10 cellular contexts compared by ENCODE assay signal in genomic region chr6:29602564-29603361, GRCh38. TPM values are rescaled to one million over a fixed set of nuclear protein-coding genes. Genes with fewer than 3 reads are reported as not detected.
DNase-seq lines count a peak whose midpoint lies in the region; TF ChIP-seq lines count a peak whose summit lies in the region.
"Had no signal": no experiment of that assay in that cellular context is flagged by ENCODE, and none has a peak within 500 bp of the region (broad histone marks: within the 10 kb centered on the region; RNA-seq: fewer than 3 reads in every experiment).

No MANE protein-coding gene starts in this region.

- TF ChIP-seq EP300 in neural cell (conservative IDR thresholded peaks at IDR 0.05; ENCODE audit: poor library complexity, severe bottlenecking), result no peak

- H3K4me3 ChIP-seq in neural cell (ENCODE audit: low read length) (peak overlapping the region; percentile 45), esophagus squamous epithelium (no peak overlapping the region), adrenal gland (no peak overlapping the region)

- no peaks in the 10 kb centered on the region for H3F3A ChIP-seq in neural cell (ENCODE audit: insufficient read depth, low read length, poor library complexity, severe bottlenecking)

- H3K4me2 ChIP-seq in neural cell (ENCODE audit: low read length), result peak overlapping the region; percentile 9

- TF ChIP-seq CTCF in neural cell (IDR thresholded peaks at IDR 0.05; ENCODE audit: poor library complexity, severe bottlenecking) (peak; percentile 87), esophagus squamous epithelium (IDR thresholded peaks at IDR 0.05) (no peak), adrenal gland (IDR thresholded peaks at IDR 0.05) (no peak)

- H4K20me1 ChIP-seq in neural cell (ENCODE audit: insufficient read depth), result no peaks in the 10 kb centered on the region

- WGBS in esophagus squamous epithelium, 2 donors, result 78 to 80% methylated on average over 12 of the region's 12 CpGs
- 83% methylated on average over 12 of the region's 12 CpGs for WGBS in adrenal gland, 4 donors

- H3K27ac ChIP-seq in neural cell (ENCODE audit: low read length), result peak overlapping the region; percentile 63
- H3K27ac ChIP-seq in esophagus squamous epithelium, result no peak overlapping the region
- H3K27ac ChIP-seq in adrenal gland, result no peak overlapping the region

- intact Hi-C loops in esophagus squamous epithelium (cut with DNase I) (no loop called here), adrenal gland (cut with DNase I) (no loop called here)

- TF ChIP-seq RAD21 in neural cell (conservative IDR thresholded peaks at IDR 0.05), result peak; percentile 70

- no peak for TF ChIP-seq POLR2A in esophagus squamous epithelium (IDR thresholded peaks at IDR 0.05)
- TF ChIP-seq POLR2A in adrenal gland (IDR thresholded peaks at IDR 0.05), result no peak

- H3K9me2 ChIP-seq in neural cell (ENCODE audit: insufficient read depth, low read length), result no peaks in the 10 kb centered on the region

- H3K9me3 ChIP-seq in neural cell (ENCODE audit: low read length) (no peaks in the 10 kb centered on the region), esophagus squamous epithelium (no peaks in the 10 kb centered on the region), adrenal gland (replicated peaks in 1 of 3) (no peaks in the 10 kb centered on the region)

- H3K9ac ChIP-seq in neural cell (ENCODE audit: low read length), result peak overlapping the region; percentile 37

- H3K27me3 ChIP-seq in neural cell (ENCODE audit: insufficient read depth, low read depth, low read length), result no peaks in the 10 kb centered on the region
- no peaks in the 10 kb centered on the region for H3K27me3 ChIP-seq in esophagus squamous epithelium
- no peaks in the 10 kb centered on the region for H3K27me3 ChIP-seq in adrenal gland

- H3K79me2 ChIP-seq in neural cell (replicated peaks; ENCODE audit: insufficient read depth, low read length), result no peaks in the 10 kb centered on the region

- peaks cover 32% of the 10 kb centered on the region for H3K36me3 ChIP-seq in neural cell (ENCODE audit: insufficient read depth, low read length)
- H3K36me3 ChIP-seq in esophagus squamous epithelium, result peaks cover 6 to 59% (median 8%) of the 10 kb centered on the region in 3 donors
- peaks cover 0 to 35% of the 10 kb centered on the region in 2 donors for H3K36me3 ChIP-seq in adrenal gland (replicated peaks in 1 of 2)

- H2AFZ ChIP-seq in neural cell (ENCODE audit: low read depth, low read length), result no peak overlapping the region

- DNase-seq in NCI-H82 (lab: John Stamatoyannopoulos, UW), result peak; percentile 53
- DNase-seq in NCI-H82 treated with DMSO at 0.1 percent for 48 hours (lab: John Stamatoyannopoulos, UW; ENCODE audit: unreplicated experiment), result no peak
- DNase-seq in Kasumi-1 (lab: John Stamatoyannopoulos, UW), result peak; percentile 38 to 49
- DNase-seq in amniotic epithelial cell (ENCODE audit: low read depth), result peak; percentile 36
- no peak for DNase-seq in GDM1 (lab: John Stamatoyannopoulos, UW)
- no peak for DNase-seq in esophagus squamous epithelium (lab: John Stamatoyannopoulos, UW)
- DNase-seq in adrenal gland, result no peak
- DNase-seq: activated CD4-positive, alpha-beta T cell treated with anti-CD3 and anti-CD28 coated beads for 1 hour; CD8-positive, alpha-beta T cell had no signal

- no peaks in the 10 kb centered on the region for H3K4me1 ChIP-seq in esophagus squamous epithelium
- no peaks in the 10 kb centered on the region for H3K4me1 ChIP-seq in adrenal gland (replicated peaks in 1 of 2)

TF ChIP-seq in neural cell, 6 proteins besides CTCF, POLR2A, EP300 and RAD21:
- no peak for TF ChIP-seq POLR2AphosphoS5 (IDR thresholded peaks at IDR 0.05)
- TF ChIP-seq EZH2 (IDR thresholded peaks at IDR 0.05; ENCODE audit: borderline replicate concordance, insufficient read depth, low read length, poor library complexity, severe bottlenecking), result no peak
- TF ChIP-seq, protein P1, sequence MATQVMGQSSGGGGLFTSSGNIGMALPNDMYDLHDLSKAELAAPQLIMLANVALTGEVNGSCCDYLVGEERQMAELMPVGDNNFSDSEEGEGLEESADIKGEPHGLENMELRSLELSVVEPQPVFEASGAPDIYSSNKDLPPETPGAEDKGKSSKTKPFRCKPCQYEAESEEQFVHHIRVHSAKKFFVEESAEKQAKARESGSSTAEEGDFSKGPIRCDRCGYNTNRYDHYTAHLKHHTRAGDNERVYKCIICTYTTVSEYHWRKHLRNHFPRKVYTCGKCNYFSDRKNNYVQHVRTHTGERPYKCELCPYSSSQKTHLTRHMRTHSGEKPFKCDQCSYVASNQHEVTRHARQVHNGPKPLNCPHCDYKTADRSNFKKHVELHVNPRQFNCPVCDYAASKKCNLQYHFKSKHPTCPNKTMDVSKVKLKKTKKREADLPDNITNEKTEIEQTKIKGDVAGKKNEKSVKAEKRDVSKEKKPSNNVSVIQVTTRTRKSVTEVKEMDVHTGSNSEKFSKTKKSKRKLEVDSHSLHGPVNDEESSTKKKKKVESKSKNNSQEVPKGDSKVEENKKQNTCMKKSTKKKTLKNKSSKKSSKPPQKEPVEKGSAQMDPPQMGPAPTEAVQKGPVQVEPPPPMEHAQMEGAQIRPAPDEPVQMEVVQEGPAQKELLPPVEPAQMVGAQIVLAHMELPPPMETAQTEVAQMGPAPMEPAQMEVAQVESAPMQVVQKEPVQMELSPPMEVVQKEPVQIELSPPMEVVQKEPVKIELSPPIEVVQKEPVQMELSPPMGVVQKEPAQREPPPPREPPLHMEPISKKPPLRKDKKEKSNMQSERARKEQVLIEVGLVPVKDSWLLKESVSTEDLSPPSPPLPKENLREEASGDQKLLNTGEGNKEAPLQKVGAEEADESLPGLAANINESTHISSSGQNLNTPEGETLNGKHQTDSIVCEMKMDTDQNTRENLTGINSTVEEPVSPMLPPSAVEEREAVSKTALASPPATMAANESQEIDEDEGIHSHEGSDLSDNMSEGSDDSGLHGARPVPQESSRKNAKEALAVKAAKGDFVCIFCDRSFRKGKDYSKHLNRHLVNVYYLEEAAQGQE (IDR thresholded peaks at IDR 0.05; ENCODE audit: borderline replicate concordance), result no peak
- peak; percentile 86 for TF ChIP-seq MXI1 (conservative IDR thresholded peaks at IDR 0.05; ENCODE audit: poor library complexity, severe bottlenecking)
- peak; percentile 83 for TF ChIP-seq SMC3 (conservative IDR thresholded peaks at IDR 0.05; ENCODE audit: poor library complexity)
TF ChIP-seq in neural cell: peak in this region for 2.

RNA-seq across cellular contexts. Expression of gene OR2H2, which starts 17.8 kb away (rescaled TPM):
- polyA plus RNA-seq in neural cell, result not detected in 2 replicates
- polyA minus RNA-seq in neural cell, result not detected in 2 replicates
- not detected for total RNA-seq in esophagus squamous epithelium
- total RNA-seq in adrenal gland, result not detected
- not detected for polyA plus RNA-seq in adrenal gland
- total RNA-seq: CD8-positive, alpha-beta T cell had no signal

RNA-seq across cellular contexts. Expression of gene GABBR1, which starts 30.2 kb away (rescaled TPM):
- polyA plus RNA-seq in neural cell (108 and 120 TPM in 2 replicates), adrenal gland (10 to 100 TPM; 17.0 to 68.9 (median 49.6) TPM)
- polyA minus RNA-seq in neural cell, result 212 and 216 TPM in 2 replicates
- total RNA-seq in esophagus squamous epithelium (10 to 100 TPM in 2 of 4 donors, 1 to 10 TPM in 2; 4.1 to 19.5 (median 8.5) TPM), adrenal gland (10 to 100 TPM in 7 of 8 donors, 1 to 10 TPM in 1; 6.9 to 41.4 (median 17.8) TPM)

RNA-seq across cellular contexts. Expression of gene UBD, which starts 43.2 kb away (rescaled TPM):
- polyA plus RNA-seq in neural cell (not detected in 2 replicates), adrenal gland (1 to 10 TPM in 1 of 3 donors, under 1 TPM in 2; 0.77 to 2.3 (median 0.99) TPM)
- not detected in 2 replicates for polyA minus RNA-seq in neural cell
- total RNA-seq in esophagus squamous epithelium (10 to 100 TPM in 1 of 4 donors, 1 to 10 TPM in 1, under 1 TPM in 1, not detected in 1; 0.76 to 11.1 (median 1.6) TPM), adrenal gland (1 to 10 TPM in 1 of 8 donors, under 1 TPM in 2, not detected in 5; 0.23 to 1.2 (median 0.47) TPM)
- total RNA-seq: CD8-positive, alpha-beta T cell had no signal

RNA-seq across cellular contexts. Expression of gene MOG, which starts 54.1 kb away (rescaled TPM):
- not detected in 2 replicates for polyA plus RNA-seq in neural cell
- 0.49 TPM in 1 of 2 replicates, not detected in the other for polyA minus RNA-seq in neural cell
- not detected for total RNA-seq in esophagus squamous epithelium
- not detected for total RNA-seq in adrenal gland
- not detected for polyA plus RNA-seq in adrenal gland
- total RNA-seq: CD8-positive, alpha-beta T cell had no signal

Comparison
In these comparisons a context has a peak if more than half of its experiments do, and no peak if none do; other contexts are left out.
1. DNase-seq: peak in NCI-H82 (single experiment), Kasumi-1 (2 of 2) and amniotic epithelial cell (single experiment); none in NCI-H82 treated with DMSO at 0.1 percent for 48 hours (single experiment), GDM1 (single experiment), esophagus squamous epithelium (single experiment) and adrenal gland (0 of 7).